ENCODE assay signal across 20 cellular contexts in the genomic region with DNA sequence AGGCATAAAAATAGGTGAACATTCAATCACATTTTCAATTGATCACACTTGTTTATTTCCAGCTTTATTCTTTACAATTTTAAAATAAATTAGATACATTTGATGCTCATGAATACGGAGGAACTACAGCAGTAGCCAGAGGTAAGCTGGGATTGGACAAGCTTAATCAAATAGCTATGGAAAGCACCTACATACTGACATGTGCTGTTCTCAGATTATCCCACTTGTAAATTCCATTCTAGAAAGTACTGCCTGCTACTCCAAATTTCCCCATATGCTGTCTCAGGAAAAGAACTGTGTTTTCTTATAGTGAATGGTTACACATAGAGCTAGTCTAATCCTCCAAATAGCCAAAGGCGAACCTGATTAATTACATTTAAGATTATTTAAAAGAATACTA. TPM values are rescaled to one million over a fixed set of nuclear protein-coding genes. Genes with fewer than 3 reads are reported as not detected.
DNase-seq lines count a peak whose midpoint lies in the region; ATAC-seq, FAIRE-seq and TF ChIP-seq lines count a peak whose summit lies in the region.
"Had no signal": no experiment of that assay in that cellular context is flagged by ENCODE, and none has a peak within 500 bp of the region (broad histone marks: within the 10 kb centered on the region; RNA-seq: fewer than 3 reads in every experiment).

No MANE protein-coding gene starts in this region.

- peak; percentile 39 for FAIRE-seq in keratinocyte (lab: Jason Lieb, UNC)

- intact Hi-C loops in breast epithelium (cut with DNase I; ENCODE audit: low total_unique reads) = no loop called here

- peaks cover 91% of the 10 kb centered on the region for H3K4me1 ChIP-seq in Karpas-422 (ENCODE audit: low read length)
- peaks cover 0 to 22% of the 10 kb centered on the region in 2 donors for H3K4me1 ChIP-seq in breast epithelium
- H3K4me1 ChIP-seq in keratinocyte (ENCODE audit: control insufficient read depth, extremely low read depth, insufficient read depth, low read length) = peaks cover 40% of the 10 kb centered on the region
- peaks cover 42 to 56% (median 48%) of the 10 kb centered on the region in 4 donors for H3K4me1 ChIP-seq in upper lobe of left lung

- no peaks in the 10 kb centered on the region for H3K9me1 ChIP-seq in keratinocyte (ENCODE audit: control insufficient read depth, extremely low read depth, insufficient read depth, low read length)

- no peak for ATAC-seq in upper lobe of left lung (ENCODE audit: low FRiP score in 2 of 2)
- ATAC-seq in HG03280 (IDR thresholded peaks at IDR 0.05; ENCODE audit: unreplicated experiment) = no peak
- ATAC-seq: SK-N-SH treated with all-trans-retinoic acid at 6 μM for 48 hours had no signal

- TF ChIP-seq POLR2A in breast epithelium (IDR thresholded peaks at IDR 0.05) (no peak), upper lobe of left lung (IDR thresholded peaks at IDR 0.05) (no peak)

- no peaks in the 10 kb centered on the region for H3K9me2 ChIP-seq in Karpas-422 (replicated peaks; ENCODE audit: insufficient read depth, low read length)

- H3K27me3 ChIP-seq in Karpas-422 (ENCODE audit: low read length) = no peaks in the 10 kb centered on the region
- H3K27me3 ChIP-seq in breast epithelium = no peaks in the 10 kb centered on the region
- H3K27me3 ChIP-seq in keratinocyte (ENCODE audit: control insufficient read depth, extremely low read depth, insufficient read depth, low read length) = no peaks in the 10 kb centered on the region
- no peaks in the 10 kb centered on the region for H3K27me3 ChIP-seq in upper lobe of left lung
- H3K27me3 ChIP-seq: BLaER1 treated with 17β-estradiol and CSF1 and Interleukin-3, amounts not matched to agents 10 nM and 100 nM had no signal

- H3K9me3 ChIP-seq in Karpas-422 (ENCODE audit: low read length) (no peaks in the 10 kb centered on the region), breast epithelium (no peaks in the 10 kb centered on the region), keratinocyte (ENCODE audit: control insufficient read depth, low read depth, low read length) (no peaks in the 10 kb centered on the region), upper lobe of left lung (no peaks in the 10 kb centered on the region)
- H3K9me3 ChIP-seq: HAP-1 had no signal

- TF ChIP-seq CTCF in breast epithelium (IDR thresholded peaks at IDR 0.05) = no peak
- TF ChIP-seq CTCF in keratinocyte (optimal IDR thresholded peaks at IDR 0.05 in 1 of 3, IDR thresholded peaks at IDR 0.05 in 1 of 3, conservative IDR thresholded peaks at IDR 0.05 in 1 of 3; ENCODE audit: extremely low read depth in 1 of 3, insufficient read depth in 2 of 3, low read length in 3 of 3) = no peak
- no peak for TF ChIP-seq CTCF in upper lobe of left lung (IDR thresholded peaks at IDR 0.05)
- no peak for TF ChIP-seq CTCF in foreskin fibroblast (IDR thresholded peaks at IDR 0.05; ENCODE audit: low read depth, low read length)

- H4K20me1 ChIP-seq in Karpas-422 (ENCODE audit: insufficient read depth, low read depth, low read length) = no peaks in the 10 kb centered on the region
- H4K20me1 ChIP-seq in keratinocyte (ENCODE audit: control insufficient read depth, extremely low read depth, insufficient read depth, low read length) = no peaks in the 10 kb centered on the region

- TF ChIP-seq EP300 in upper lobe of left lung (IDR thresholded peaks at IDR 0.05) = no peak

- DNase-seq in Karpas-422 (no peak), breast epithelium (ENCODE audit: low spot score in 2 of 2) (no peak), keratinocyte (ENCODE audit: low read depth, low spot score) (no peak), upper lobe of left lung (no peak), foreskin fibroblast (no peak), NCI-H2227 (lab: John Stamatoyannopoulos, UW; ENCODE audit: unreplicated experiment) (no peak), NCI-H2196 treated with DMSO at 0.1 percent for 48 hours (lab: John Stamatoyannopoulos, UW; ENCODE audit: unreplicated experiment) (no peak)
- DNase-seq: CD8-positive, alpha-beta memory T cell; DMS79; NCI-H1417 treated with DMSO at 0.1 percent for 48 hours; NCI-H1930; NK-92 treated with Interleukin-12 subunit alpha and Interleukin-12 subunit beta, amount 100 ng/mL, for 24 hours; OCI-M1; SHP77 treated with DMSO at 0.1 percent for 48 hours had no signal

- H3K36me3 ChIP-seq in Karpas-422 (ENCODE audit: insufficient read depth, low read length) (peaks cover 25% of the 10 kb centered on the region), breast epithelium (no peaks in the 10 kb centered on the region), keratinocyte (ENCODE audit: control insufficient read depth in 2 of 2, extremely low read depth in 1 of 2, insufficient read depth in 2 of 2, low read length in 2 of 2) (no peaks in the 10 kb centered on the region), upper lobe of left lung (no peaks in the 10 kb centered on the region)
- H3K36me3 ChIP-seq: HAP-1 had no signal

- H3K4me3 ChIP-seq in Karpas-422 (ENCODE audit: low read length) (no peak overlapping the region), breast epithelium (no peak overlapping the region), keratinocyte (ENCODE audit: control insufficient read depth in 2 of 3, extremely low read depth in 1 of 3, insufficient read depth in 2 of 3, low read depth in 1 of 3, low read length in 3 of 3) (no peak overlapping the region), upper lobe of left lung (no peak overlapping the region), foreskin fibroblast (ENCODE audit: low read depth in 1 of 2, low read length in 2 of 2) (no peak overlapping the region)
- H3K4me3 ChIP-seq: BLaER1 treated with 17β-estradiol and CSF1 and Interleukin-3, amounts not matched to agents 10 nM and 100 nM; HAP-1 had no signal

- H3K27ac ChIP-seq in Karpas-422 (ENCODE audit: low read length) (peak overlapping the region; percentile 63), breast epithelium (peak overlapping the region; percentile 69 to 74), keratinocyte (ENCODE audit: control insufficient read depth, insufficient read depth, low read length) (peak overlapping the region; percentile 84), upper lobe of left lung (peak overlapping the region in 3 of 4 donors; percentile 31 to 59 (median 41))
- H3K27ac ChIP-seq: BLaER1 treated with 17β-estradiol and CSF1 and Interleukin-3, amounts not matched to agents 10 nM and 100 nM; HL-60; KMS-11 had no signal

- dilution Hi-C loops in keratinocyte (cut with MboI; ENCODE audit: extremely low pct_ligation_motif_present, low sequenced_read_pairs) = no loop called here

- WGBS in upper lobe of left lung, 2 donors = 78 to 90% methylated on average over 2 of the region's 2 CpGs

- H2AFZ ChIP-seq in Karpas-422 (ENCODE audit: low read length) (no peak overlapping the region), keratinocyte (ENCODE audit: control insufficient read depth, low read length) (no peak overlapping the region)

- H3K79me2 ChIP-seq in Karpas-422 (ENCODE audit: low read length) = peaks cover 100% of the 10 kb centered on the region
- H3K79me2 ChIP-seq in keratinocyte (ENCODE audit: control insufficient read depth, insufficient read depth, low read length) = peaks cover 72% of the 10 kb centered on the region

- H3K9ac ChIP-seq in Karpas-422 (ENCODE audit: low read length) (no peak overlapping the region), keratinocyte (ENCODE audit: control insufficient read depth, extremely low read depth, insufficient read depth, low read length) (peak overlapping the region; percentile 2)
- H3K9ac ChIP-seq: KMS-11 had no signal

- H3K4me2 ChIP-seq in Karpas-422 (ENCODE audit: low read depth, low read length, poor library complexity, severe bottlenecking) (peak overlapping the region; percentile 33), keratinocyte (ENCODE audit: control insufficient read depth, extremely low read depth, insufficient read depth, low read depth, low read length) (peak overlapping the region; percentile 88)
- H3K4me2 ChIP-seq: KMS-11 had no signal

RNA-seq across cellular contexts. Expression of gene PELI1, which starts 24.2 kb away (rescaled TPM):
- total RNA-seq in Karpas-422 (2014; rRNA removed; shearing (Covaris generic); ENCODE audit: low replicate concordance) = 49.9 and 90.7 TPM in 2 replicates
- total RNA-seq in breast epithelium (10 to 100 TPM; 31.8 to 51.7 (median 40.6) TPM), upper lobe of left lung (10 to 100 TPM; 18.5 to 57.3 (median 36.2) TPM)
- polyA plus RNA-seq in keratinocyte = 14.1 to 21.2 TPM (median 17.0 TPM) in 3 replicates
- 24.6 TPM for polyA plus RNA-seq in keratinocyte (2011; ENCODE audit: low read depth)
- polyA plus RNA-seq in keratinocyte (2011; cell fraction: cytosol; rRNA removed) = 11.1 and 18.0 TPM in 2 replicates
- 18.2 and 22.7 TPM in 2 replicates for polyA plus RNA-seq in keratinocyte (2011; cell fraction: nucleus; rRNA removed)
- polyA plus RNA-seq in keratinocyte (2012; ENCODE audit: low replicate concordance) = 10.1 and 30.1 TPM in 2 replicates
- 3.6 to 21.1 TPM (median 13.4 TPM) in 3 replicates for polyA minus RNA-seq in keratinocyte
- polyA minus RNA-seq in keratinocyte (2011; cell fraction: cytosol; rRNA and poly(A)+ RNA removed) = 21.7 TPM
- 16.0 and 24.6 TPM in 2 replicates for polyA minus RNA-seq in keratinocyte (2011; cell fraction: nucleus; rRNA and poly(A)+ RNA removed)
